In the genomic region with DNA sequence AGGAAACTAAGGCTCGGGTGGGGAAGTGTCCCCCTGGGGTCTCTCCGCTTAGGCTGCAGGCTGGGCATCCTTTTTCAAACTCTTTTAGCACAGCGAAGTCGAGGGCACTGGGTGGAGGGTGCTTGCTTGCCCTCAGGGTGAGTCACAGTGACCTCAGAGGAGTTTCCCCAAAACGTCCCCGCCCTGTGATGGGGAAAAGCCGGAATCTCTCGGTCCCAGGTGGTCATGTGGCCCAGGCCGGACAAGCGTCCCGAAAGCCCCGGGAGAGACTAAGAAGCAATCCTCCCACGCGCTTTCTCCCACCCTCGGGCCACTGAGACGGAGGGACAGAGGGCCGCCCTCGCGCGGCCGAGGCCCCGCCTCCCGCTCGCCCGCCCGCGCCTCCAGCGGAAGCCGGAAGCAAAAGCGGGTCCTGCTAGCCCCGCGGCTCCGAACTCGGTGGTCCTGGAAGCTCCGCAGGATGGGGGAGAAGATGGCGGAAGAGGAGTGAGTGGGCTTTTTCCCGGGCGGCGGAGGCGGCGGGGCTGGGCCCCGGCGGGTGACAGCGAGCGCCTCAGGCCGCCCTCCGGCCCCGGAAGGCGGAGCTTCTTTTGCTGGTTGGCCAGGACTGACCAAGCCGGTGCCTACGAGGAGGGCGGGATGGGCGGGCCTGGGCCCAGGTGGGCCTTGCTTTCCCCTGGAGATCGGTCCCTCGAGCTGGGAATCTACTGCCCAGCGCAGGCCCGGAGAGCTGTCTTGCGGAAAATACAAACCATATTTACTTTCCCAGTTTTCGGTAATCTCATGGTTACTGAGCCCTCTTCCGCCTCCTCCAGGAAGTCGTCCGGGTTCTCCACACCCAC, we compare ENCODE assay signal across 8 cellular contexts. TPM values are rescaled to one million over a fixed set of nuclear protein-coding genes. Genes with fewer than 3 reads are reported as not detected.
DNase-seq lines count a peak whose midpoint lies in the region; ATAC-seq and TF ChIP-seq lines count a peak whose summit lies in the region.

A gene with protein sequence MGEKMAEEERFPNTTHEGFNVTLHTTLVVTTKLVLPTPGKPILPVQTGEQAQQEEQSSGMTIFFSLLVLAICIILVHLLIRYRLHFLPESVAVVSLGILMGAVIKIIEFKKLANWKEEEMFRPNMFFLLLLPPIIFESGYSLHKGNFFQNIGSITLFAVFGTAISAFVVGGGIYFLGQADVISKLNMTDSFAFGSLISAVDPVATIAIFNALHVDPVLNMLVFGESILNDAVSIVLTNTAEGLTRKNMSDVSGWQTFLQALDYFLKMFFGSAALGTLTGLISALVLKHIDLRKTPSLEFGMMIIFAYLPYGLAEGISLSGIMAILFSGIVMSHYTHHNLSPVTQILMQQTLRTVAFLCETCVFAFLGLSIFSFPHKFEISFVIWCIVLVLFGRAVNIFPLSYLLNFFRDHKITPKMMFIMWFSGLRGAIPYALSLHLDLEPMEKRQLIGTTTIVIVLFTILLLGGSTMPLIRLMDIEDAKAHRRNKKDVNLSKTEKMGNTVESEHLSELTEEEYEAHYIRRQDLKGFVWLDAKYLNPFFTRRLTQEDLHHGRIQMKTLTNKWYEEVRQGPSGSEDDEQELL (plus strand): TSS at position 366 of the 842 bp plus-strand sequence. CDS start 95 bp downstream, at position 461.

- H3K27ac Mint-ChIP-seq in CD8-positive, alpha-beta T cell, result peak within 1 kb of the TSS; percentile 99

- peak; percentile 14 for TF ChIP-seq CTCF in CD8-positive, alpha-beta T cell (IDR thresholded peaks at IDR 0.05)
- TF ChIP-seq CTCF in HL-60 (IDR thresholded peaks at IDR 0.05; ENCODE audit: insufficient read depth, low read length), result peak; percentile 2

- no peaks in the 10 kb centered on the region for H3K27me3 ChIP-seq in CD8-positive, alpha-beta T cell (ENCODE audit: insufficient read depth, low read length)
- H3K27me3 ChIP-seq in HL-60 (ENCODE audit: insufficient read depth, poor library complexity, severe bottlenecking), result no peaks in the 10 kb centered on the region

- peaks cover 33% of the 10 kb centered on the region for H3K36me3 Mint-ChIP-seq in CD8-positive, alpha-beta T cell

- DNase-seq in CD8-positive, alpha-beta T cell, result peak; percentile 63 to 88 (median 80)
- peak; percentile 89 to 96 for DNase-seq in HL-60 (ENCODE audit: low read depth in 1 of 2, low spot score in 1 of 2)
- DNase-seq in NK-92 (lab: John Stamatoyannopoulos, UW; ENCODE audit: unreplicated experiment), result peak; percentile 79
- peak; percentile 62 to 68 for DNase-seq in activated CD8-positive, alpha-beta memory T cell treated with anti-CD3 and anti-CD28 coated beads for 1 hour (ENCODE audit: extremely low read depth in 1 of 2, low read depth in 1 of 2)
- peak; percentile 82 for DNase-seq in effector CD8-positive, alpha-beta T cell (lab: John Stamatoyannopoulos, UW)
- peak; percentile 91 for DNase-seq in medulla oblongata (ENCODE audit: extremely low spot score)
- peak; percentile 64 to 72 (median 67) for DNase-seq in stimulated activated CD4-positive, alpha-beta T cell treated with anti-CD3 and anti-CD28 coated beads, TNF-alpha, amount 100 ng/mL, for 48 hours (ENCODE audit: low read depth in 3 of 3)

- H3K4me1 Mint-ChIP-seq in CD8-positive, alpha-beta T cell (ENCODE audit: low read depth), result peaks cover 35% of the 10 kb centered on the region

- peak; percentile 88 for ATAC-seq in CD8-positive, alpha-beta T cell
- peak; percentile 83 for ATAC-seq in GM19455 (IDR thresholded peaks at IDR 0.05; ENCODE audit: unreplicated experiment)

- peak within 1 kb of the TSS; percentile 79 for H3K4me3 ChIP-seq in CD8-positive, alpha-beta T cell (ENCODE audit: low read depth, low read length)
- peak within 1 kb of the TSS; percentile 48 for H3K4me3 ChIP-seq in HL-60 (replicated peaks; ENCODE audit: insufficient read depth, low read length)

- CTCF ChIA-PET in CD8-positive, alpha-beta T cell (lab: Charles Lee), result interaction anchor here (0.9 to 1.1 kb wide), 2 partner anchors 8 to 104 kb away, joined by 3 read pairs; no protein-coding TSS in a partner anchor

- no peaks in the 10 kb centered on the region for H3K27me3 Mint-ChIP-seq in CD8-positive, alpha-beta T cell (ENCODE audit: low read depth)

- H3K4me1 ChIP-seq in CD8-positive, alpha-beta T cell (ENCODE audit: insufficient read depth, low read length), result peaks cover 20% of the 10 kb centered on the region

- H3K9me3 ChIP-seq in CD8-positive, alpha-beta T cell (ENCODE audit: low read length), result no peaks in the 10 kb centered on the region

- POLR2A ChIA-PET in CD8-positive, alpha-beta T cell (lab: Charles Lee), result interaction anchor here (1.2 to 2.0 kb wide), 4 partner anchors 9 to 124 kb away, joined by 4 to 12 read pairs (median 8); a partner anchor contains a TSS

- H3K4me3 Mint-ChIP-seq in CD8-positive, alpha-beta T cell, result peak within 1 kb of the TSS; percentile 95

- peak within 1 kb of the TSS; percentile 84 for H3K27ac ChIP-seq in CD8-positive, alpha-beta T cell (ENCODE audit: low read depth, low read length)
- peak within 1 kb of the TSS; percentile 95 for H3K27ac ChIP-seq in HL-60 (replicated peaks)

- no peaks in the 10 kb centered on the region for H3K9me3 Mint-ChIP-seq in CD8-positive, alpha-beta T cell

- intact Hi-C loops in CD8-positive, alpha-beta T cell (cut with DNase I, micrococcal nuclease), result loop anchor here (1.0 to 10.0 kb wide), 9 partner anchors 98 to 1120 kb away; a partner anchor contains a TSS

- H3K36me3 ChIP-seq in CD8-positive, alpha-beta T cell (ENCODE audit: insufficient read depth, low read length), result no peaks in the 10 kb centered on the region

RNA-seq across cellular contexts. Expression of the gene that starts here (rescaled TPM):
- total RNA-seq in CD8-positive, alpha-beta T cell, result 10 to 100 TPM; 30.7 to 32.9 TPM

Comparison
In these comparisons a context has a peak if more than half of its experiments do, and no peak if none do; other contexts are left out.
1. Peak in every context shown above with its lines: DNase-seq, ATAC-seq, H3K4me3 ChIP-seq and H3K27ac ChIP-seq.